ENCODE assay signal across 16 cellular contexts in the genomic region with DNA sequence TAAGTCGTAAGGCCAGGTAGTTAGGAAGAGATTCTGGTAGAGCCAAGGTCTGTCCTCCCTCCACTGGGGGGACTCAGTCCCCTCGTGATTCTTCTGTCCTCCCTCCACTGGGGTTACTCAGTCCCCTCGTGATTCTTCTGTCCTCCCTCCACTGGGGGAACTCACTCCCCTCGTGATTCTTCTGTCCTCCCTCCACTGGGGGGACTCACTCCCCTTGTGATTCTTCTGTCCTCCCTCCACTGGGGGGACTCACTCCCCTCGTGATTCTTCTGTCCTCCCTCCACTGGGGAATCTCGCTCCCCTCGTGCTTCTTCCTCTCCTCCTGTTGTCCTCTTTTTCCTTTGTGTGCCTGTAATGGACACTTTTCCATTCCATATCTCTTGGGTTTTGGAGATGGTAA.
DNase-seq lines count a peak whose midpoint lies in the region; ATAC-seq and TF ChIP-seq lines count a peak whose summit lies in the region.
"Had no signal": no experiment of that assay in that cellular context is flagged by ENCODE, and none has a peak within 500 bp of the region (broad histone marks: within the 10 kb centered on the region; RNA-seq: fewer than 3 reads in every experiment).

No MANE protein-coding gene starts in this region.

- no peaks in the 10 kb centered on the region for H3K9me3 Mint-ChIP-seq in CD8-positive, alpha-beta T cell
- no peaks in the 10 kb centered on the region for H3K9me3 Mint-ChIP-seq in activated CD8-positive, alpha-beta T cell treated with anti-CD3 and anti-CD28 coated beads, Interleukin-2, amount 10 ng/mL, durations not matched to agents 7 days and 5 days (ENCODE audit: insufficient read depth)
- H3K9me3 Mint-ChIP-seq in naive B cell = peaks cover 0 to 4% (median 0%) of the 10 kb centered on the region in 7 donors

- in situ Hi-C loops in GM13976 (cut with MboI; ENCODE audit: low sequenced_read_pairs, unreplicated experiment) = no loop called here

- TF ChIP-seq CTCF in CD8-positive, alpha-beta T cell (IDR thresholded peaks at IDR 0.05) = no peak
- peak; percentile 6 for TF ChIP-seq CTCF in GM13976 (IDR thresholded peaks at IDR 0.05; ENCODE audit: borderline replicate concordance, control extremely low read depth, extremely low read depth, insufficient read depth, missing control alignments)

- H3K36me3 Mint-ChIP-seq in CD8-positive, alpha-beta T cell = no peaks in the 10 kb centered on the region
- peaks cover 8% of the 10 kb centered on the region for H3K36me3 Mint-ChIP-seq in activated CD8-positive, alpha-beta T cell treated with anti-CD3 and anti-CD28 coated beads, Interleukin-2, amount 10 ng/mL, durations not matched to agents 7 days and 5 days (ENCODE audit: low read depth)
- H3K36me3 Mint-ChIP-seq in naive B cell = no peaks in the 10 kb centered on the region

- no peaks in the 10 kb centered on the region for H3K27me3 ChIP-seq in CD8-positive, alpha-beta T cell (ENCODE audit: insufficient read depth, low read length)

- no peaks in the 10 kb centered on the region for H3K27me3 Mint-ChIP-seq in CD8-positive, alpha-beta T cell (ENCODE audit: low read depth)
- no peaks in the 10 kb centered on the region for H3K27me3 Mint-ChIP-seq in activated CD8-positive, alpha-beta T cell treated with anti-CD3 and anti-CD28 coated beads, Interleukin-2, amount 10 ng/mL, durations not matched to agents 7 days and 5 days (ENCODE audit: low read depth)
- H3K27me3 Mint-ChIP-seq in naive B cell = no peaks in the 10 kb centered on the region

- CTCF ChIA-PET in CD8-positive, alpha-beta T cell (lab: Charles Lee) = interaction anchor here (0.6 to 11.1 kb wide), 2 partner anchors 27 kb away, joined by 3 to 202 read pairs; no protein-coding TSS in a partner anchor
- CTCF ChIA-PET in activated CD8-positive, alpha-beta T cell treated with anti-CD3 and anti-CD28 coated beads, Interleukin-2, amount 10 ng/mL, durations not matched to agents 7 days and 5 days (lab: Charles Lee) = interaction anchor here (0.9 to 16.7 kb wide), 3 partner anchors 26 to 36 kb away, joined by 3 to 324 read pairs (median 4); no protein-coding TSS in a partner anchor

- no peak overlapping the region for H3K4me3 Mint-ChIP-seq in CD8-positive, alpha-beta T cell
- no peak overlapping the region for H3K4me3 Mint-ChIP-seq in activated CD8-positive, alpha-beta T cell treated with anti-CD3 and anti-CD28 coated beads, Interleukin-2, amount 10 ng/mL, durations not matched to agents 7 days and 5 days
- peak overlapping the region in 4 of 8 donors; percentile 2 to 31 (median 24) for H3K4me3 Mint-ChIP-seq in naive B cell

- peak in 1 of 7 experiments; percentile 26 for DNase-seq in CD8-positive, alpha-beta T cell
- no peak for DNase-seq in GM13976 (ENCODE audit: low spot score)
- no peak for DNase-seq in activated CD8-positive, alpha-beta T cell treated with anti-CD3 and anti-CD28 coated beads, Interleukin-2, amount 10 ng/mL, durations not matched to agents 7 days and 5 days
- DNase-seq in naive B cell = no peak
- DNase-seq in H4 (ENCODE audit: low spot score) = no peak
- DNase-seq in activated CD4-positive, CD25-positive, alpha-beta regulatory T cell treated with anti-CD3 and anti-CD28 coated beads, Interleukin-2, amount 50 U/mL, for 72 hours = no peak
- DNase-seq in UCSD-AML1 (lab: John Stamatoyannopoulos, UW; ENCODE audit: unreplicated experiment) = no peak
- DNase-seq: activated CD4-positive, alpha-beta T cell treated with anti-CD3 and anti-CD28 coated beads for 4 hours; central memory CD4-positive, alpha-beta T cell; DMS53; foreskin fibroblast; IMR-90; NCI-H1105 treated with DMSO at 0.1 percent for 48 hours; NCI-H2171; RPMI8226; stimulated activated CD4-positive, alpha-beta T cell treated with anti-CD3 and anti-CD28 coated beads, Interleukin-12 subunit alpha, Interleukin-12 subunit beta, amount 100 ng/mL, for 4 hours had no signal

- H3K4me1 Mint-ChIP-seq in CD8-positive, alpha-beta T cell (ENCODE audit: low read depth) = peaks cover 88% of the 10 kb centered on the region
- H3K4me1 Mint-ChIP-seq in activated CD8-positive, alpha-beta T cell treated with anti-CD3 and anti-CD28 coated beads, Interleukin-2, amount 10 ng/mL, durations not matched to agents 7 days and 5 days (ENCODE audit: low read depth) = peaks cover 78% of the 10 kb centered on the region
- peaks cover 55 to 72% (median 70%) of the 10 kb centered on the region in 3 donors for H3K4me1 Mint-ChIP-seq in naive B cell

- H3K36me3 ChIP-seq in CD8-positive, alpha-beta T cell (ENCODE audit: insufficient read depth, low read length) = no peaks in the 10 kb centered on the region

- intact Hi-C loops in CD8-positive, alpha-beta T cell (cut with DNase I, micrococcal nuclease) = loop anchor here in 1 of 2 experiments (2.0 kb wide), 1 partner anchor 30 kb away; no protein-coding TSS in a partner anchor

- H3K9me3 ChIP-seq in CD8-positive, alpha-beta T cell (ENCODE audit: low read length) = no peaks in the 10 kb centered on the region

- H3K27ac ChIP-seq in CD8-positive, alpha-beta T cell (ENCODE audit: low read depth, low read length) = no peak overlapping the region

- ATAC-seq in CD8-positive, alpha-beta T cell = no peak
- no peak for ATAC-seq in activated CD8-positive, alpha-beta T cell treated with anti-CD3 and anti-CD28 coated beads, Interleukin-2, amount 10 ng/mL, durations not matched to agents 7 days and 5 days
- no peak for ATAC-seq in naive B cell (ENCODE audit: low read depth in 2 of 2)

- H3K27ac Mint-ChIP-seq in CD8-positive, alpha-beta T cell = peak overlapping the region; percentile 90
- H3K27ac Mint-ChIP-seq in activated CD8-positive, alpha-beta T cell treated with anti-CD3 and anti-CD28 coated beads, Interleukin-2, amount 10 ng/mL, durations not matched to agents 7 days and 5 days = peak overlapping the region; percentile 57
- H3K27ac Mint-ChIP-seq in naive B cell = peak overlapping the region in 5 of 6 donors; percentile 14 to 93 (median 27)

- no peak overlapping the region for H3K4me3 ChIP-seq in CD8-positive, alpha-beta T cell (ENCODE audit: low read depth, low read length)

- POLR2A ChIA-PET in CD8-positive, alpha-beta T cell (lab: Charles Lee) = interaction anchor here (11.6 kb wide), 1 partner anchor 24 kb away, joined by 319 read pairs; no protein-coding TSS in a partner anchor
- POLR2A ChIA-PET in activated CD8-positive, alpha-beta T cell treated with anti-CD3 and anti-CD28 coated beads, Interleukin-2, amount 10 ng/mL, durations not matched to agents 7 days and 5 days (lab: Charles Lee) = interaction anchor here (19.5 kb wide), 1 partner anchor 29 kb away, joined by 1291 read pairs; no protein-coding TSS in a partner anchor

- H3K4me1 ChIP-seq in CD8-positive, alpha-beta T cell (ENCODE audit: insufficient read depth, low read length) = peaks cover 88% of the 10 kb centered on the region

Comparison
In these comparisons a context has a peak if more than half of its experiments do, and no peak if none do; other contexts are left out.
1. H3K27ac Mint-ChIP-seq: peak in every context shown above with its lines; median percentile 90 in CD8-positive, alpha-beta T cell; 57 in activated CD8-positive, alpha-beta T cell treated with anti-CD3 and anti-CD28 coated beads, Interleukin-2, amount 10 ng/mL, durations not matched to agents 7 days and 5 days; 27 in naive B cell.